In genomic region chr4:165079476-165079875, GRCh38 we compare ENCODE assay signal across 1 cellular context.
TF ChIP-seq lines count a peak whose summit lies in the region.

No MANE protein-coding gene starts in this region.

TF ChIP-seq in K562, 482 proteins besides CTCF, POLR2A, EP300 and RAD21 (continued from another document and continues in another):
- no peak for TF ChIP-seq CREB3L1 (IDR thresholded peaks at IDR 0.05; ENCODE audit: borderline replicate concordance, low read depth)
- no peak for TF ChIP-seq MGA (IDR thresholded peaks at IDR 0.05)
- TF ChIP-seq XRCC5 (IDR thresholded peaks at IDR 0.05; ENCODE audit: low read depth, low read length) = no peak
- TF ChIP-seq MED1 (CRISPR knock-in tag; IDR thresholded peaks at IDR 0.05; ENCODE audit: borderline replicate concordance) = no peak
- no peak for TF ChIP-seq RBM34 (IDR thresholded peaks at IDR 0.05; ENCODE audit: borderline replicate concordance, insufficient read depth, low read length)
- TF ChIP-seq ZNF324 (CRISPR knock-in tag; IDR thresholded peaks at IDR 0.05) = no peak
- TF ChIP-seq EWSR1 (IDR thresholded peaks at IDR 0.05; ENCODE audit: borderline replicate concordance, low read depth, partially characterized antibody) = no peak
- TF ChIP-seq FOXJ3 (CRISPR knock-in tag; IDR thresholded peaks at IDR 0.05) = no peak
- no peak for TF ChIP-seq TAF7 (tag; IDR thresholded peaks at IDR 0.05)
- TF ChIP-seq SP1 (CRISPR knock-in tag; IDR thresholded peaks at IDR 0.05) = no peak
- TF ChIP-seq HCFC1 (IDR thresholded peaks at IDR 0.05; ENCODE audit: low read depth, low read length) = no peak
- TF ChIP-seq SNAPC5 (CRISPR knock-in tag; IDR thresholded peaks at IDR 0.05) = no peak
- no peak for TF ChIP-seq NFXL1 (CRISPR knock-in tag; IDR thresholded peaks at IDR 0.05)
- no peak for TF ChIP-seq KLF13 (tag; IDR thresholded peaks at IDR 0.05; ENCODE audit: borderline replicate concordance, low read depth)
- no peak for TF ChIP-seq MLX (CRISPR knock-in tag; conservative IDR thresholded peaks at IDR 0.05)
- no peak for TF ChIP-seq SRSF1 (IDR thresholded peaks at IDR 0.05; ENCODE audit: low read depth, low read length)
- TF ChIP-seq ZC3H4 (CRISPR knock-in tag; IDR thresholded peaks at IDR 0.05; ENCODE audit: borderline replicate concordance) = no peak
- TF ChIP-seq PHTF2 (CRISPR knock-in tag; IDR thresholded peaks at IDR 0.05) = no peak
- no peak for TF ChIP-seq ZNF134 (CRISPR knock-in tag; conservative IDR thresholded peaks at IDR 0.05)
- no peak for TF ChIP-seq ZNF780A (CRISPR knock-in tag; IDR thresholded peaks at IDR 0.05)
- no peak for TF ChIP-seq ZNF184 (CRISPR knock-in tag; IDR thresholded peaks at IDR 0.05)
- no peak for TF ChIP-seq ZNF76 (CRISPR knock-in tag; IDR thresholded peaks at IDR 0.05; ENCODE audit: borderline replicate concordance)
- no peak for TF ChIP-seq MCM5 (IDR thresholded peaks at IDR 0.05; ENCODE audit: low read depth)
- TF ChIP-seq SUPT5H (IDR thresholded peaks at IDR 0.05) = no peak
- peak; percentile 90 for TF ChIP-seq BHLHE40 (IDR thresholded peaks at IDR 0.05; ENCODE audit: low read length)
- no peak for TF ChIP-seq TSHZ1 (CRISPR knock-in tag; IDR thresholded peaks at IDR 0.05)
- TF ChIP-seq ERF (CRISPR knock-in tag; IDR thresholded peaks at IDR 0.05) = no peak
- TF ChIP-seq IRF2 (CRISPR knock-in tag; IDR thresholded peaks at IDR 0.05) = no peak
- TF ChIP-seq NFIC (IDR thresholded peaks at IDR 0.05) = peak; percentile 67
- TF ChIP-seq DACH1 (IDR thresholded peaks at IDR 0.05; ENCODE audit: partially characterized antibody) = no peak
- no peak for TF ChIP-seq ATF6 (CRISPR knock-in tag; IDR thresholded peaks at IDR 0.05)
- TF ChIP-seq ZKSCAN1 (IDR thresholded peaks at IDR 0.05; ENCODE audit: low read depth, low read length) = no peak
- TF ChIP-seq PKNOX1 (IDR thresholded peaks at IDR 0.05) = 0 out of 2 replicates have a peak, but pooled peaks have one; percentile 5
- TF ChIP-seq ZFPM2 (CRISPR knock-in tag; IDR thresholded peaks at IDR 0.05) = no peak
- no peak for TF ChIP-seq ZNF449 (CRISPR knock-in tag; IDR thresholded peaks at IDR 0.05)
- no peak for TF ChIP-seq KDM2B (CRISPR knock-in tag; IDR thresholded peaks at IDR 0.05)
- TF ChIP-seq ZNF57 (CRISPR knock-in tag; IDR thresholded peaks at IDR 0.05) = no peak
- no peak for TF ChIP-seq NFYB (IDR thresholded peaks at IDR 0.05; ENCODE audit: extremely low read depth, insufficient read length)
- TF ChIP-seq SAFB (IDR thresholded peaks at IDR 0.05; ENCODE audit: borderline replicate concordance, low read depth, low read length) = no peak
- TF ChIP-seq SAP30 (IDR thresholded peaks at IDR 0.05; ENCODE audit: borderline replicate concordance, insufficient read depth, low read depth, low read length, poor library complexity, severe bottlenecking) = no peak
- peak; percentile 75 for TF ChIP-seq MAFK (IDR thresholded peaks at IDR 0.05; ENCODE audit: low read length)
- no peak for TF ChIP-seq MECOM (CRISPR knock-in tag; IDR thresholded peaks at IDR 0.05)
